ENCODE assay signal across 14 cellular contexts in genomic region chr4:81651500-81651899, GRCh38.
DNase-seq lines count a peak whose midpoint lies in the region; ATAC-seq and TF ChIP-seq lines count a peak whose summit lies in the region.
"Had no signal": no experiment of that assay in that cellular context is flagged by ENCODE, and none has a peak within 500 bp of the region (broad histone marks: within the 10 kb centered on the region; RNA-seq: fewer than 3 reads in every experiment).

No MANE protein-coding gene starts in this region.

- peak overlapping the region; percentile 59 for H3K27ac Mint-ChIP-seq in activated T-helper 1 cell treated with anti-CD3 and anti-CD28 coated beads, Interleukin-12 subunit alpha, Interleukin-12 subunit beta, Interleukin-2, Interleukin-4 antibody, amounts not matched to agents 30 ng/mL and 10 ng/mL and 1 ng/mL, durations not matched to agents 14 hours and 24 hours and 36 hours

- H3K4me1 ChIP-seq in GM23248 (ENCODE audit: insufficient read depth): no peaks in the 10 kb centered on the region
- peaks cover 0 to 2% of the 10 kb centered on the region in 2 donors for H3K4me1 ChIP-seq in left lung

- no peaks in the 10 kb centered on the region for H3K9me2 ChIP-seq in GM23248 (ENCODE audit: insufficient read depth)

- intact Hi-C loops in activated T-helper 1 cell treated with anti-CD3 and anti-CD28 coated beads, Interleukin-12 subunit alpha, Interleukin-12 subunit beta, Interleukin-2, Interleukin-4 antibody, amounts not matched to agents 30 ng/mL and 10 ng/mL and 1 ng/mL, durations not matched to agents 14 hours and 24 hours and 36 hours (cut with micrococcal nuclease): loop anchor here (1.0 to 5.0 kb wide), 4 partner anchors 76 to 191 kb away; partner anchors contain the start of gene RASGEF1B
- intact Hi-C loops in left lung (cut with DNase I): no loop called here

- no peaks in the 10 kb centered on the region for H3K9me3 ChIP-seq in GM23248 (ENCODE audit: low read depth)
- no peaks in the 10 kb centered on the region for H3K9me3 ChIP-seq in left lung
- H3K9me3 ChIP-seq: esophagus squamous epithelium, tibial nerve had no signal

- TF ChIP-seq CTCF in left lung (IDR thresholded peaks at IDR 0.05): no peak

- DNase-seq in DMS53 (lab: John Stamatoyannopoulos, UW) (peak; percentile 45), DMS53 treated with DMSO at 0.1 percent for 48 hours (lab: John Stamatoyannopoulos, UW; ENCODE audit: unreplicated experiment) (no peak), GM23248 (peak; percentile 17), left lung (no peak), NCI-H446 (lab: John Stamatoyannopoulos, UW) (no peak)
- no peak for DNase-seq in activated T-helper 1 cell treated with anti-CD3 and anti-CD28 coated beads, Interleukin-12 subunit alpha, Interleukin-12 subunit beta, Interleukin-2, Interleukin-4 antibody, amounts not matched to agents 30 ng/mL and 10 ng/mL and 1 ng/mL, durations not matched to agents 14 hours and 24 hours and 36 hours (ENCODE audit: low spot score)
- DNase-seq: esophagus squamous epithelium, H9, naive B cell, NCI-H2107 had no signal

- no peaks in the 10 kb centered on the region for H3K27me3 Mint-ChIP-seq in activated T-helper 1 cell treated with anti-CD3 and anti-CD28 coated beads, Interleukin-12 subunit alpha, Interleukin-12 subunit beta, Interleukin-2, Interleukin-4 antibody, amounts not matched to agents 30 ng/mL and 10 ng/mL and 1 ng/mL, durations not matched to agents 14 hours and 24 hours and 36 hours (ENCODE audit: insufficient read depth)
- H3K27me3 Mint-ChIP-seq: naive B cell had no signal

- H3K27ac ChIP-seq in GM23248: no peak overlapping the region
- H3K27ac ChIP-seq in left lung: no peak overlapping the region
- H3K27ac ChIP-seq: 22Rv1, tibial nerve had no signal

- H3K27me3 ChIP-seq in GM23248 (replicated peaks; ENCODE audit: insufficient read depth) (no peaks in the 10 kb centered on the region; the same call in 1 of the 2 replicates), left lung (no peaks in the 10 kb centered on the region)
- H3K27me3 ChIP-seq: esophagus squamous epithelium, tibial nerve had no signal

- no peaks in the 10 kb centered on the region for H4K20me1 ChIP-seq in GM23248 (ENCODE audit: insufficient read depth)

- H3K9ac ChIP-seq in GM23248: no peak overlapping the region

- H3K4me3 ChIP-seq in GM23248 (no peak overlapping the region), left lung (no peak overlapping the region)
- H3K4me3 ChIP-seq: esophagus squamous epithelium, tibial nerve had no signal

- peaks cover 6% of the 10 kb centered on the region for H3K36me3 Mint-ChIP-seq in activated T-helper 1 cell treated with anti-CD3 and anti-CD28 coated beads, Interleukin-12 subunit alpha, Interleukin-12 subunit beta, Interleukin-2, Interleukin-4 antibody, amounts not matched to agents 30 ng/mL and 10 ng/mL and 1 ng/mL, durations not matched to agents 14 hours and 24 hours and 36 hours (ENCODE audit: low read depth)
- H3K36me3 Mint-ChIP-seq: naive B cell had no signal

- in situ Hi-C loops in GM23248 (cut with MboI): no loop called here

- ATAC-seq in left lung (peak; percentile 32), GM19467 (IDR thresholded peaks at IDR 0.05; ENCODE audit: unreplicated experiment) (no peak), GM21390 (IDR thresholded peaks at IDR 0.05; ENCODE audit: unreplicated experiment) (no peak)

- WGBS in GM23248 (ENCODE audit: low coverage in 1 of 2, low lambda C conversion rate in 2 of 2, missing lambda C conversion rate in 2 of 2), 2 experiments: 50 to 55% methylated on average over 1 of the region's 1 CpG

- H3K36me3 ChIP-seq in GM23248 (ENCODE audit: low read depth): no peaks in the 10 kb centered on the region
- no peaks in the 10 kb centered on the region for H3K36me3 ChIP-seq in left lung
- H3K36me3 ChIP-seq: esophagus squamous epithelium, tibial nerve had no signal

- peaks cover 5% of the 10 kb centered on the region for H3K9me3 Mint-ChIP-seq in activated T-helper 1 cell treated with anti-CD3 and anti-CD28 coated beads, Interleukin-12 subunit alpha, Interleukin-12 subunit beta, Interleukin-2, Interleukin-4 antibody, amounts not matched to agents 30 ng/mL and 10 ng/mL and 1 ng/mL, durations not matched to agents 14 hours and 24 hours and 36 hours
- H3K9me3 Mint-ChIP-seq: H9 had no signal

- H3F3A ChIP-seq in GM23248 (ENCODE audit: insufficient read depth): no peaks in the 10 kb centered on the region

- H3K4me3 Mint-ChIP-seq in activated T-helper 1 cell treated with anti-CD3 and anti-CD28 coated beads, Interleukin-12 subunit alpha, Interleukin-12 subunit beta, Interleukin-2, Interleukin-4 antibody, amounts not matched to agents 30 ng/mL and 10 ng/mL and 1 ng/mL, durations not matched to agents 14 hours and 24 hours and 36 hours: no peak overlapping the region
- H3K4me3 Mint-ChIP-seq: H9, naive B cell had no signal

- no peak overlapping the region for H2AFZ ChIP-seq in GM23248

- peaks cover 57% of the 10 kb centered on the region for H3K4me1 Mint-ChIP-seq in activated T-helper 1 cell treated with anti-CD3 and anti-CD28 coated beads, Interleukin-12 subunit alpha, Interleukin-12 subunit beta, Interleukin-2, Interleukin-4 antibody, amounts not matched to agents 30 ng/mL and 10 ng/mL and 1 ng/mL, durations not matched to agents 14 hours and 24 hours and 36 hours (ENCODE audit: low read depth)

- H3K79me2 ChIP-seq in GM23248 (ENCODE audit: insufficient read depth): no peaks in the 10 kb centered on the region

- H3K4me2 ChIP-seq in GM23248 (ENCODE audit: unreplicated experiment): no peak overlapping the region

Comparison
In these comparisons a context has a peak if more than half of its experiments do, and no peak if none do; other contexts are left out.
1. DNase-seq: peak in DMS53 (single experiment) and GM23248 (single experiment); none in DMS53 treated with DMSO at 0.1 percent for 48 hours (single experiment), activated T-helper 1 cell treated with anti-CD3 and anti-CD28 coated beads, Interleukin-12 subunit alpha, Interleukin-12 subunit beta, Interleukin-2, Interleukin-4 antibody, amounts not matched to agents 30 ng/mL and 10 ng/mL and 1 ng/mL, durations not matched to agents 14 hours and 24 hours and 36 hours (single experiment), left lung (0 of 2) and NCI-H446 (0 of 2).